24 cellular contexts compared by ENCODE assay signal in genomic region chr15:80194914-80195313, GRCh38. TPM values are rescaled to one million over a fixed set of nuclear protein-coding genes. Genes with fewer than 3 reads are reported as not detected.
DNase-seq lines count a peak whose midpoint lies in the region; ATAC-seq, FAIRE-seq and TF ChIP-seq lines count a peak whose summit lies in the region.
"Had no signal": no experiment of that assay in that cellular context is flagged by ENCODE, and none has a peak within 500 bp of the region (broad histone marks: within the 10 kb centered on the region; RNA-seq: fewer than 3 reads in every experiment).

No MANE protein-coding gene starts in this region.

- no peak overlapping the region for H3K27ac ChIP-seq in coronary artery
- H3K27ac ChIP-seq in body of pancreas, result no peak overlapping the region
- H3K27ac ChIP-seq: A549; BLaER1 treated with 17β-estradiol and CSF1 and Interleukin-3, amounts not matched to agents 10 nM and 100 nM; GM23248 had no signal

- no peaks in the 10 kb centered on the region for H3K9me3 Mint-ChIP-seq in activated CD8-positive, alpha-beta memory T cell treated with anti-CD3 and anti-CD28 coated beads, Interleukin-2, amount 10 ng/mL, durations not matched to agents 7 days and 5 days (ENCODE audit: low read depth)
- H3K9me3 Mint-ChIP-seq: CD4-positive, alpha-beta T cell; CD8-positive, alpha-beta memory T cell had no signal

- CTCF ChIA-PET in activated CD8-positive, alpha-beta memory T cell treated with anti-CD3 and anti-CD28 coated beads, Interleukin-2, amount 10 ng/mL, durations not matched to agents 7 days and 5 days (lab: Charles Lee), result no interaction called here

- 79 to 80% methylated on average over 1 of the region's 1 CpG for WGBS in body of pancreas, 2 donors

- H3K36me3 Mint-ChIP-seq in activated CD8-positive, alpha-beta memory T cell treated with anti-CD3 and anti-CD28 coated beads, Interleukin-2, amount 10 ng/mL, durations not matched to agents 7 days and 5 days, result no peaks in the 10 kb centered on the region
- H3K36me3 Mint-ChIP-seq: CD14-positive monocyte; CD8-positive, alpha-beta memory T cell had no signal

- intact Hi-C loops in body of pancreas (cut with DNase I), result no loop called here

- no peaks in the 10 kb centered on the region for H3K9me3 ChIP-seq in body of pancreas
- H3K9me3 ChIP-seq: A549; BE2C; BLaER1 treated with 17β-estradiol and CSF1 and Interleukin-3, amounts not matched to agents 10 nM and 100 nM had no signal

- TF ChIP-seq CTCF in coronary artery (IDR thresholded peaks at IDR 0.05), result no peak
- TF ChIP-seq CTCF in body of pancreas (IDR thresholded peaks at IDR 0.05), result no peak

- H3K27me3 Mint-ChIP-seq in activated CD8-positive, alpha-beta memory T cell treated with anti-CD3 and anti-CD28 coated beads, Interleukin-2, amount 10 ng/mL, durations not matched to agents 7 days and 5 days, result no peaks in the 10 kb centered on the region

- DNase-seq in activated CD8-positive, alpha-beta memory T cell treated with anti-CD3 and anti-CD28 coated beads, Interleukin-2, amount 10 ng/mL, durations not matched to agents 7 days and 5 days, result peak; percentile 5
- DNase-seq in activated CD8-positive, alpha-beta memory T cell treated with anti-CD3 and anti-CD28 coated beads for 24 hours, result no peak
- DNase-seq in coronary artery (ENCODE audit: low spot score) (peak; percentile 16), islet precursor cell (peak; percentile 11), body of pancreas (no peak), GM12892 (ENCODE audit: insufficient read length) (no peak)
- DNase-seq: 8988T; ACHN; AML-193; BE2C; CD4-positive, alpha-beta T cell; CD8-positive, alpha-beta memory T cell; DMS 273 treated with DMSO at 0.1 percent for 48 hours; DND-41; GM23248; H7; HCEC 1CT had no signal

- H3K4me1 Mint-ChIP-seq in activated CD8-positive, alpha-beta memory T cell treated with anti-CD3 and anti-CD28 coated beads, Interleukin-2, amount 10 ng/mL, durations not matched to agents 7 days and 5 days, result no peaks in the 10 kb centered on the region
- H3K4me1 Mint-ChIP-seq: CD14-positive monocyte; CD8-positive, alpha-beta memory T cell had no signal

- no peak overlapping the region for H3K4me3 Mint-ChIP-seq in activated CD8-positive, alpha-beta memory T cell treated with anti-CD3 and anti-CD28 coated beads, Interleukin-2, amount 10 ng/mL, durations not matched to agents 7 days and 5 days
- H3K4me3 Mint-ChIP-seq: CD14-positive monocyte; CD4-positive, alpha-beta T cell; CD8-positive, alpha-beta memory T cell had no signal

- FAIRE-seq in GM12892 (lab: Jason Lieb, UNC), result no peak
- FAIRE-seq: A549, D721Med, G401.6, GM19239, H1 had no signal

- H3K27ac Mint-ChIP-seq in activated CD8-positive, alpha-beta memory T cell treated with anti-CD3 and anti-CD28 coated beads, Interleukin-2, amount 10 ng/mL, durations not matched to agents 7 days and 5 days, result no peak overlapping the region
- H3K27ac Mint-ChIP-seq: CD14-positive monocyte; CD4-positive, alpha-beta T cell; CD8-positive, alpha-beta memory T cell had no signal

- no peaks in the 10 kb centered on the region for H3K36me3 ChIP-seq in body of pancreas (replicated peaks in 1 of 2; ENCODE audit: insufficient read depth in 1 of 2, low read depth in 2 of 2)
- H3K36me3 ChIP-seq: BE2C; BLaER1 treated with 17β-estradiol and CSF1 and Interleukin-3, amounts not matched to agents 10 nM and 100 nM had no signal

- ATAC-seq in activated CD8-positive, alpha-beta memory T cell treated with anti-CD3 and anti-CD28 coated beads, Interleukin-2, amount 10 ng/mL, durations not matched to agents 7 days and 5 days, result no peak
- no peak for ATAC-seq in body of pancreas
- ATAC-seq: A549 had no signal

- H3K4me3 ChIP-seq in coronary artery, result no peak overlapping the region
- no peak overlapping the region for H3K4me3 ChIP-seq in body of pancreas
- H3K4me3 ChIP-seq: A549; BLaER1 treated with 17β-estradiol and CSF1 and Interleukin-3, amounts not matched to agents 10 nM and 100 nM; GM23248 had no signal

- no peak for TF ChIP-seq POLR2A in body of pancreas (IDR thresholded peaks at IDR 0.05)
- TF ChIP-seq POLR2A in GM12892 (IDR thresholded peaks at IDR 0.05; ENCODE audit: low read depth, low read length), result no peak

- H3K27me3 ChIP-seq in body of pancreas, result no peaks in the 10 kb centered on the region
- H3K27me3 ChIP-seq: BLaER1 treated with 17β-estradiol and CSF1 and Interleukin-3, amounts not matched to agents 10 nM and 100 nM had no signal

- no peaks in the 10 kb centered on the region for H3K4me1 ChIP-seq in body of pancreas
- H3K4me1 ChIP-seq: A549; BE2C; BLaER1 treated with 17β-estradiol and CSF1 and Interleukin-3, amounts not matched to agents 10 nM and 100 nM had no signal

RNA-seq across cellular contexts. Expression of gene FAH, which starts 42.1 kb away (rescaled TPM):
- total RNA-seq in activated CD8-positive, alpha-beta memory T cell treated with anti-CD3 and anti-CD28 coated beads, Interleukin-2, amount 10 ng/mL, durations not matched to agents 7 days and 5 days, result 10 to 100 TPM; 69.0 to 71.6 TPM
- 10 to 100 TPM in 1 of 2 donors, 1 to 10 TPM in 1; 8.8 to 31.0 TPM for total RNA-seq in body of pancreas
- 41.9 TPM for polyA plus RNA-seq in GM12892 (2012; ENCODE audit: missing spikeins)

RNA-seq across cellular contexts. Expression of gene CTXND1, which starts 57.1 kb away (rescaled TPM):
- not detected for total RNA-seq in activated CD8-positive, alpha-beta memory T cell treated with anti-CD3 and anti-CD28 coated beads, Interleukin-2, amount 10 ng/mL, durations not matched to agents 7 days and 5 days
- total RNA-seq in body of pancreas, result 1 to 10 TPM in 1 of 2 donors, under 1 TPM in 1; 0.66 to 1.0 TPM
- polyA plus RNA-seq in GM12892 (2012; ENCODE audit: missing spikeins), result 0.04 TPM
- total RNA-seq: CD4-positive, alpha-beta T cell; CD8-positive, alpha-beta memory T cell; GM23248; H1; H7 had no signal
- polyA plus RNA-seq: A549; CD14-positive monocyte; CD8-positive, alpha-beta memory T cell; GM23248 had no signal

Comparison
In these comparisons a context has a peak if more than half of its experiments do, and no peak if none do; other contexts are left out.
1. DNase-seq: peak in activated CD8-positive, alpha-beta memory T cell treated with anti-CD3 and anti-CD28 coated beads, Interleukin-2, amount 10 ng/mL, durations not matched to agents 7 days and 5 days (single experiment), coronary artery (single experiment) and islet precursor cell (single experiment); none in activated CD8-positive, alpha-beta memory T cell treated with anti-CD3 and anti-CD28 coated beads for 24 hours (single experiment), body of pancreas (0 of 4) and GM12892 (single experiment).